19 cellular contexts compared by ENCODE assay signal in genomic region chr7:36408589-36408988, GRCh38. TPM values are rescaled to one million over a fixed set of nuclear protein-coding genes. Genes with fewer than 3 reads are reported as not detected.
DNase-seq lines count a peak whose midpoint lies in the region; TF ChIP-seq lines count a peak whose summit lies in the region.
"Had no signal": no experiment of that assay in that cellular context is flagged by ENCODE, and none has a peak within 500 bp of the region (broad histone marks: within the 10 kb centered on the region; RNA-seq: fewer than 3 reads in every experiment).

No MANE protein-coding gene starts in this region.

- no peaks in the 10 kb centered on the region for H3K27me3 ChIP-seq in A673 (replicated peaks; ENCODE audit: insufficient read depth, low read depth, low read length, poor library complexity)
- H3K27me3 ChIP-seq: brain microvascular endothelial cell, gastroesophageal sphincter, Peyer's patch, sigmoid colon had no signal

- peaks cover 32% of the 10 kb centered on the region for H3K4me1 ChIP-seq in A673 (ENCODE audit: insufficient read depth, low read length, poor library complexity, severe bottlenecking)
- H3K4me1 ChIP-seq: gastroesophageal sphincter, Peyer's patch, sigmoid colon had no signal

- intact Hi-C loops in A673 (cut with micrococcal nuclease; ENCODE audit: unreplicated experiment), result no loop called here

- TF ChIP-seq CTCF in A673 (conservative IDR thresholded peaks at IDR 0.05; ENCODE audit: low read depth, low read length) (no peak), foreskin fibroblast (IDR thresholded peaks at IDR 0.05; ENCODE audit: low read depth, low read length) (no peak), GM13976 (IDR thresholded peaks at IDR 0.05; ENCODE audit: borderline replicate concordance, control extremely low read depth, extremely low read depth, insufficient read depth, missing control alignments) (no peak)

- no peaks in the 10 kb centered on the region for H3K9me3 ChIP-seq in A673 (ENCODE audit: low read depth, low read length, poor library complexity, severe bottlenecking)
- no peaks in the 10 kb centered on the region for H3K9me3 ChIP-seq in SK-N-MC (ENCODE audit: low read depth, low read length)
- H3K9me3 ChIP-seq: Caco-2, gastroesophageal sphincter, Peyer's patch, sigmoid colon had no signal

- DNase-seq in A673 (ENCODE audit: low spot score) (peak; percentile 24), M059J (ENCODE audit: low read depth) (peak; percentile 27), SK-N-MC (ENCODE audit: low read depth, low spot score) (peak; percentile 52), foreskin fibroblast (peak; percentile 18 to 60), OCI-M1 (lab: John Stamatoyannopoulos, UW) (no peak), GM13976 (ENCODE audit: low spot score) (no peak), kidney tubule cell (ENCODE audit: low spot score) (no peak), retina (no peak)
- DNase-seq: activated CD8-positive, alpha-beta memory T cell treated with anti-CD3 and anti-CD28 coated beads, Interleukin-2, amount 10 ng/mL, durations not matched to agents 7 days and 5 days; activated gamma-delta T cell treated with Interleukin-2 at 50 U/mL for 16 hours; brain microvascular endothelial cell; Caco-2; MM.1S; NCI-H446; Peyer's patch; sigmoid colon; stimulated activated CD4-positive, alpha-beta T cell treated with anti-CD3 and anti-CD28 coated beads, Interleukin-4, amount 100 ng/mL, for 4 hours; trophoblast cell had no signal

- no TSS peak for BruUV-seq in A673 (replicated peaks; lab: Mats Ljungman, UMichigan)

- H3K9ac ChIP-seq in SK-N-MC (ENCODE audit: insufficient read length), result no peak overlapping the region

- H3K36me3 ChIP-seq in A673 (ENCODE audit: insufficient read depth, low read length, poor library complexity, severe bottlenecking), result peaks cover 95% of the 10 kb centered on the region
- H3K36me3 ChIP-seq in SK-N-MC (ENCODE audit: insufficient read depth, low read length), result peaks cover 84% of the 10 kb centered on the region
- H3K36me3 ChIP-seq: gastroesophageal sphincter, Peyer's patch, sigmoid colon had no signal

- in situ Hi-C loops in GM13976 (cut with MboI; ENCODE audit: low sequenced_read_pairs, unreplicated experiment), result no loop called here

- H3K4me3 ChIP-seq in A673 (ENCODE audit: low read depth, low read length, poor library complexity, severe bottlenecking) (no peak overlapping the region), SK-N-MC (peak overlapping the region; percentile 26), foreskin fibroblast (ENCODE audit: low read depth in 1 of 2, low read length in 2 of 2) (no peak overlapping the region)
- H3K4me3 ChIP-seq: gastroesophageal sphincter, Peyer's patch, sigmoid colon had no signal

- POLR2A ChIA-PET in A673 (lab: Charles Lee; ENCODE audit: low non-redundant PET), result no interaction called here

- no peak overlapping the region for H3K27ac ChIP-seq in A673 (ENCODE audit: low read depth, low read length, poor library complexity, severe bottlenecking)
- peak overlapping the region; percentile 55 for H3K27ac ChIP-seq in SK-N-MC
- H3K27ac ChIP-seq: brain microvascular endothelial cell, gastroesophageal sphincter, Peyer's patch, sigmoid colon had no signal

- CTCF ChIA-PET in A673 (lab: Charles Lee), result no interaction called here

RNA-seq across cellular contexts. Expression of gene ANLN, which starts 18.9 kb away (rescaled TPM):
- 143 and 164 TPM in 2 replicates for total RNA-seq in A673 (2021)
- 259 and 285 TPM in 2 replicates for total RNA-seq in M059J (2014; rRNA removed; shearing (Covaris generic))

Comparison
In these comparisons a context has a peak if more than half of its experiments do, and no peak if none do; other contexts are left out.
1. DNase-seq: peak in A673 (single experiment), M059J (single experiment), SK-N-MC (single experiment) and foreskin fibroblast (2 of 2); none in OCI-M1 (single experiment), GM13976 (single experiment), kidney tubule cell (single experiment) and retina (single experiment).